In the genomic region with DNA sequence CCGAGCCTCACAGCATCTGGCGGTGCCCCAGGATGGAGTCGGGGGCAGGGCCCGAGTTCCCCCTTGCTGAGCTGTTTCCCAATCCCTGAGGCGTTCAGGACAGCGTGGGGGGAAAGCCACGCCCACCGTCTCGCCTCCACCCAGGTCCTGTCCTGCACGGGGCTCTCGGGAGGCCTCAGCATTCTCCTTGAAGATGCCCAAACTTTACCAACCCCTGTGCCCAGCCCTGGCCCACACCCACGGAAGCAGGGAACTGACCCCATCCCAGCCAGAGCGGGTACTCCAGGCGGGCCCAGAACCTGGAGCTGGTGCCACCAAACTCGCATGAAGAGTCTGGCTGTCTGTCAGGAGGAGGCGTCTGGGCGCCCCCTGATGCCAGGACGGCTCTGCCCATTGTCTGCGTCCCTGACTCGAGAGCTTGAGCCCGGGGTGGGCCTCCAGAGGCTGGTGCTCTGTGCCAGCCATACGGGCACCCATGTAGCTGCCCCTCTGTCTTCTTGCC, we compare ENCODE assay signal across 11 cellular contexts. TPM values are rescaled to one million over a fixed set of nuclear protein-coding genes. Genes with fewer than 3 reads are reported as not detected.
DNase-seq lines count a peak whose midpoint lies in the region; ATAC-seq, FAIRE-seq and TF ChIP-seq lines count a peak whose summit lies in the region.
"Had no signal": no experiment of that assay in that cellular context is flagged by ENCODE, and none has a peak within 500 bp of the region (broad histone marks: within the 10 kb centered on the region; RNA-seq: fewer than 3 reads in every experiment).

No MANE protein-coding gene starts in this region.

- H3K4me3 ChIP-seq in HCT116 (replicated peaks in 1 of 2; ENCODE audit: low read depth in 1 of 2, low read length in 2 of 2), result no peak overlapping the region
- H3K4me3 ChIP-seq in duodenal mucosa (ENCODE audit: low read depth in 1 of 2, low read length in 2 of 2), result no peak overlapping the region
- no peak overlapping the region for H3K4me3 ChIP-seq in naive thymus-derived CD4-positive, alpha-beta T cell (ENCODE audit: low read length)

- no peaks in the 10 kb centered on the region for H3K9me3 Mint-ChIP-seq in naive thymus-derived CD4-positive, alpha-beta T cell
- H3K9me3 Mint-ChIP-seq: activated CD4-positive, alpha-beta memory T cell treated with anti-CD3 and anti-CD28 coated beads for 36 hours had no signal

- no TSS peak for BruUV-seq in HCT116 (replicated peaks; lab: Mats Ljungman, UMichigan)

- H2AFZ ChIP-seq in HCT116 (ENCODE audit: low read depth, low read length, poor library complexity, severe bottlenecking), result no peak overlapping the region

- H3K4me2 ChIP-seq in HCT116 (ENCODE audit: low read length), result peak overlapping the region; percentile 46

- H3K27ac Mint-ChIP-seq in naive thymus-derived CD4-positive, alpha-beta T cell, result peak overlapping the region in 8 of 9 donors; percentile 16 to 100 (median 96)
- H3K27ac Mint-ChIP-seq: activated CD4-positive, alpha-beta memory T cell treated with anti-CD3 and anti-CD28 coated beads for 36 hours had no signal

- H3K36me3 ChIP-seq in HCT116 (ENCODE audit: control insufficient read depth in 1 of 2, insufficient read depth in 2 of 2, low read length in 2 of 2) (no peaks in the 10 kb centered on the region), duodenal mucosa (ENCODE audit: control insufficient read depth in 1 of 2, insufficient read depth in 2 of 2, low read length in 2 of 2) (no peaks in the 10 kb centered on the region)
- no peaks in the 10 kb centered on the region for H3K36me3 ChIP-seq in naive thymus-derived CD4-positive, alpha-beta T cell (ENCODE audit: control insufficient read depth in 2 of 3, insufficient read depth in 3 of 3, low read length in 3 of 3)

- POLR2A ChIA-PET in HCT116 (lab: Charles Lee), result no interaction called here
- POLR2A ChIA-PET in naive thymus-derived CD4-positive, alpha-beta T cell (lab: Charles Lee), result interaction anchor here (0.6 to 2.3 kb wide), 10 partner anchors 14 to 35 kb away, joined by 3 to 18 read pairs (median 4); a partner anchor contains a TSS

- peak; percentile 69 for ATAC-seq in HCT116
- ATAC-seq in naive thymus-derived CD4-positive, alpha-beta T cell, result no peak

- peaks cover 4 to 21% (median 15%) of the 10 kb centered on the region in 7 donors for H3K4me1 Mint-ChIP-seq in naive thymus-derived CD4-positive, alpha-beta T cell

- RAD21 ChIA-PET in HCT116 (lab: Charles Lee; ENCODE audit: low non-redundant PET in 1 of 2, low total read pairs in 2 of 2, uncharacterized antibody in 2 of 2, unreplicated experiment in 2 of 2), result no interaction called here

- H3K9ac ChIP-seq in HCT116 (ENCODE audit: low read length) (no peak overlapping the region), duodenal mucosa (ENCODE audit: low read depth in 1 of 2, low read length in 2 of 2) (no peak overlapping the region)

- DNase-seq in AG08395 (ENCODE audit: low spot score), result peak; percentile 79
- DNase-seq in HCT116 (ENCODE audit: low read depth, low spot score), result no peak
- no peak for DNase-seq in naive thymus-derived CD4-positive, alpha-beta T cell
- DNase-seq in hepatic stellate cell (ENCODE audit: low spot score), result no peak
- DNase-seq in HTR-8/SVneo (ENCODE audit: insufficient read length, low spot score), result no peak
- DNase-seq in GM19240 (ENCODE audit: insufficient read length, low spot score), result no peak
- no peak for DNase-seq in stimulated activated CD4-positive, alpha-beta T cell treated with anti-CD3 and anti-CD28 coated beads, Interleukin-4, amount 100 ng/mL, for 4 hours
- DNase-seq: activated CD4-positive, alpha-beta memory T cell treated with anti-CD3 and anti-CD28 coated beads for 36 hours had no signal

- H3K4me1 ChIP-seq in HCT116 (ENCODE audit: control insufficient read depth in 1 of 2, insufficient read depth in 2 of 2, low read length in 2 of 2), result peaks cover 27 to 50% of the 10 kb centered on the region in 2 experiments
- H3K4me1 ChIP-seq in duodenal mucosa (ENCODE audit: control insufficient read depth in 1 of 2, insufficient read depth in 2 of 2, low read length in 2 of 2), result peaks cover 14 to 29% of the 10 kb centered on the region in 2 donors
- H3K4me1 ChIP-seq in naive thymus-derived CD4-positive, alpha-beta T cell (ENCODE audit: control insufficient read depth in 2 of 2, insufficient read depth in 2 of 2, low read length in 2 of 2), result peaks cover 0 to 26% of the 10 kb centered on the region in 2 donors

- no peaks in the 10 kb centered on the region for H4K20me1 ChIP-seq in HCT116 (ENCODE audit: insufficient read depth)

- TF ChIP-seq RAD21 in HCT116 (IDR thresholded peaks at IDR 0.05; ENCODE audit: low read depth), result no peak

- intact Hi-C loops in HCT116 (cut with micrococcal nuclease), result no loop called here
- intact Hi-C loops in naive thymus-derived CD4-positive, alpha-beta T cell (cut with micrococcal nuclease), result loop anchor here in 1 of 2 donors (1.0 to 2.0 kb wide), 3 partner anchors 18 to 116 kb away; no protein-coding TSS in a partner anchor

- no peak for TF ChIP-seq CTCF in HCT116 (IDR thresholded peaks at IDR 0.05 in 2 of 3, conservative IDR thresholded peaks at IDR 0.05 in 1 of 3; ENCODE audit: borderline replicate concordance in 1 of 3, insufficient read depth in 1 of 3, low read depth in 2 of 3, low read length in 2 of 3)

- no peaks in the 10 kb centered on the region for H3K27me3 ChIP-seq in HCT116 (ENCODE audit: insufficient read depth, low read length)
- peaks cover 0 to 4% of the 10 kb centered on the region in 2 donors for H3K27me3 ChIP-seq in duodenal mucosa (ENCODE audit: control insufficient read depth in 1 of 2, insufficient read depth in 2 of 2, low read length in 2 of 2)
- H3K27me3 ChIP-seq in naive thymus-derived CD4-positive, alpha-beta T cell (ENCODE audit: control insufficient read depth in 2 of 2, insufficient read depth in 2 of 2, low read length in 2 of 2), result no peaks in the 10 kb centered on the region

- H3K9me2 ChIP-seq in HCT116 (ENCODE audit: insufficient read depth), result no peaks in the 10 kb centered on the region

- no peaks in the 10 kb centered on the region for H3K36me3 Mint-ChIP-seq in naive thymus-derived CD4-positive, alpha-beta T cell
- H3K36me3 Mint-ChIP-seq: activated CD4-positive, alpha-beta memory T cell treated with anti-CD3 and anti-CD28 coated beads for 36 hours; naive B cell had no signal

- CTCF ChIA-PET in HCT116 (lab: Charles Lee), result interaction anchor here (1.9 kb wide), 1 partner anchor 14 kb away, joined by 9 read pairs; no protein-coding TSS in a partner anchor
- CTCF ChIA-PET in naive thymus-derived CD4-positive, alpha-beta T cell (lab: Charles Lee), result interaction anchor here (0.9 to 1.7 kb wide), 4 partner anchors 15 to 170 kb away, joined by 3 to 5 read pairs (median 4); no protein-coding TSS in a partner anchor

- H3K4me3 Mint-ChIP-seq in naive thymus-derived CD4-positive, alpha-beta T cell, result peak overlapping the region in 8 of 10 donors; percentile 44 to 89 (median 84)
- H3K4me3 Mint-ChIP-seq: activated CD4-positive, alpha-beta memory T cell treated with anti-CD3 and anti-CD28 coated beads for 36 hours had no signal

- H3K27ac ChIP-seq in HCT116 (ENCODE audit: low read depth, low read length) (no peak overlapping the region), duodenal mucosa (ENCODE audit: low read depth, low read length) (peak overlapping the region; percentile 50)
- peak overlapping the region; percentile 74 for H3K27ac ChIP-seq in naive thymus-derived CD4-positive, alpha-beta T cell (ENCODE audit: low read depth, low read length)

- H3K79me2 ChIP-seq in HCT116 (ENCODE audit: insufficient read depth, low read length), result no peaks in the 10 kb centered on the region

- no peak for FAIRE-seq in HTR-8/SVneo (lab: Jason Lieb, UNC)
- FAIRE-seq: endometrium had no signal

- TF ChIP-seq POLR2A in HCT116 (IDR thresholded peaks at IDR 0.05; ENCODE audit: borderline replicate concordance, extremely low read depth, insufficient read depth, insufficient read length), result no peak

- H3K27me3 Mint-ChIP-seq in naive thymus-derived CD4-positive, alpha-beta T cell, result peaks cover 0 to 2% (median 0%) of the 10 kb centered on the region in 5 donors

- H3K9me3 ChIP-seq in HCT116 (ENCODE audit: control insufficient read depth in 1 of 2, insufficient read depth in 1 of 2, low read depth in 1 of 2, low read length in 2 of 2) (no peaks in the 10 kb centered on the region), duodenal mucosa (ENCODE audit: control insufficient read depth in 1 of 2, low read length in 2 of 2) (no peaks in the 10 kb centered on the region)
- H3K9me3 ChIP-seq in naive thymus-derived CD4-positive, alpha-beta T cell (ENCODE audit: control insufficient read depth in 2 of 3, low read length in 3 of 3), result no peaks in the 10 kb centered on the region

TF ChIP-seq in HCT116, 20 proteins besides CTCF, POLR2A, EP300 and RAD21:
- TF ChIP-seq POLR2AphosphoS5 (IDR thresholded peaks at IDR 0.05; ENCODE audit: low read depth, low read length) (no peak), EZH2phosphoT487 (IDR thresholded peaks at IDR 0.05; ENCODE audit: borderline replicate concordance) (no peak), ELF1 (IDR thresholded peaks at IDR 0.05; ENCODE audit: borderline replicate concordance, low read depth) (no peak), JUND (IDR thresholded peaks at IDR 0.05) (no peak), YY1 (IDR thresholded peaks at IDR 0.05; ENCODE audit: extremely low read depth, insufficient replicate concordance, low read depth, low read length) (no peak)
TF ChIP-seq in HCT116: peak in this region for 0.

RNA-seq across cellular contexts. Expression of a gene that starts 35.3 kb away (rescaled TPM):
- 20.5 TPM for total RNA-seq in HCT116 (2021; ENCODE audit: unreplicated experiment)
- 16.7 and 18.7 TPM in 2 replicates for polyA plus RNA-seq in HCT116 (2012)
- total RNA-seq in naive thymus-derived CD4-positive, alpha-beta T cell, result 10 to 100 TPM; 20.1 to 53.3 (median 47.8) TPM
- 1 to 10 TPM; 3.8 to 5.4 TPM for polyA plus RNA-seq in naive thymus-derived CD4-positive, alpha-beta T cell
